ENCODE assay signal across 8 cellular contexts in the genomic region with DNA sequence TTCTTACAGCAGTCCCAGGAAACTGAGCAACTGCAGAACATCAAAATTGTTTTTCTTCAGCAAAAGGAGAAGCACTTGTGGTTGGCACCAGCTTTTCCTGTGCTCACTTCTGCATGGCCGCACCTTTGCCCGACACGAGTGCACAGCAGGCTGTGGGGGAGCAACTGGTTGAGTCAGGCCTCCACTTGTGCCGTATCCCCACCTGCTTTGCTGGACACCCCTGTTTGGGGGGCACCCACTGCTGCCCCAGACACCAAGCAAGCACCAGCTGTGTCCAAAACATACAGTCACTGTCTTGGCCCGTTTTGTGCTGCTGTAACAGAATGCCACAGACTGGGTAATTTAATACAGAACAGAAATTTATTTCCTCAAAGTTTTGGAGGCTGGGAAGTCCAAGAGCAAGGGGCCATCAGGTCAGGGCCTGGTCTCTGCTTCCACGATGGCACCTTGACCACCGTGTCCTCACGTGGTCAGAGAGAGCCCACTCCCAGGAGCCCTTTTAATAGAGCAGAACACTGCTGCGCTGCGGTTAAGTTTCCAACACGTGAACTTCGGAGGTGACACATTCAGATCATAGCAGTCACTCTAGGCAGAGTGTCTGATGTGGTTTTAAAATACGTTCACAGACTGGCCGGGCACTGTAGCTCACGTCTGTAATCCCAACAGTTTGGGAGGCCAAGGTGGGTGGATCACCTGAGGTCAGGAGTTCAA. TPM values are rescaled to one million over a fixed set of nuclear protein-coding genes. Genes with fewer than 3 reads are reported as not detected.
DNase-seq lines count a peak whose midpoint lies in the region; ATAC-seq lines count a peak whose summit lies in the region.

No MANE protein-coding gene starts in this region.

- DNase-seq in stimulated activated CD8-positive, alpha-beta memory T cell treated with anti-CD3 and anti-CD28 coated beads, Interleukin-12 subunit alpha, Interleukin-12 subunit beta, amount 100 ng/mL, for 1 hour (ENCODE audit: low read depth), result peak; percentile 65
- DNase-seq in cerebellum (ENCODE audit: low spot score) (no peak), HCEC 1CT (no peak), COLO829 (ENCODE audit: low spot score) (no peak)

- ATAC-seq in GM21576 (IDR thresholded peaks at IDR 0.05; ENCODE audit: unreplicated experiment) (peak; percentile 45), HG03520 (IDR thresholded peaks at IDR 0.05; ENCODE audit: unreplicated experiment) (no peak)

- peaks cover 8% of the 10 kb centered on the region for H3K36me3 Mint-ChIP-seq in T-helper 1 cell treated with Interleukin-12 subunit alpha and Interleukin-12 subunit beta and Interleukin-4 antibody, amounts not matched to agents 30 μg/mL and 1 μg/mL, for 36 hours (ENCODE audit: low read depth)
- no peaks in the 10 kb centered on the region for H3K36me3 Mint-ChIP-seq in activated naive CD8-positive, alpha-beta T cell

- peaks cover 37% of the 10 kb centered on the region for H3K4me1 Mint-ChIP-seq in T-helper 1 cell treated with Interleukin-12 subunit alpha and Interleukin-12 subunit beta and Interleukin-4 antibody, amounts not matched to agents 30 μg/mL and 1 μg/mL, for 36 hours (ENCODE audit: low read depth)
- peaks cover 68% of the 10 kb centered on the region for H3K4me1 Mint-ChIP-seq in activated naive CD8-positive, alpha-beta T cell (ENCODE audit: low read depth)

- no peaks in the 10 kb centered on the region for H3K9me3 Mint-ChIP-seq in T-helper 1 cell treated with Interleukin-12 subunit alpha and Interleukin-12 subunit beta and Interleukin-4 antibody, amounts not matched to agents 30 μg/mL and 1 μg/mL, for 36 hours
- H3K9me3 Mint-ChIP-seq in activated naive CD8-positive, alpha-beta T cell (ENCODE audit: low read depth), result no peaks in the 10 kb centered on the region

- peak overlapping the region; percentile 93 for H3K27ac Mint-ChIP-seq in T-helper 1 cell treated with Interleukin-12 subunit alpha and Interleukin-12 subunit beta and Interleukin-4 antibody, amounts not matched to agents 30 μg/mL and 1 μg/mL, for 36 hours
- H3K27ac Mint-ChIP-seq in activated naive CD8-positive, alpha-beta T cell, result peak overlapping the region; percentile 94

- peak overlapping the region; percentile 66 for H3K4me3 Mint-ChIP-seq in T-helper 1 cell treated with Interleukin-12 subunit alpha and Interleukin-12 subunit beta and Interleukin-4 antibody, amounts not matched to agents 30 μg/mL and 1 μg/mL, for 36 hours
- peak overlapping the region; percentile 71 for H3K4me3 Mint-ChIP-seq in activated naive CD8-positive, alpha-beta T cell

- H3K27me3 Mint-ChIP-seq in T-helper 1 cell treated with Interleukin-12 subunit alpha and Interleukin-12 subunit beta and Interleukin-4 antibody, amounts not matched to agents 30 μg/mL and 1 μg/mL, for 36 hours (ENCODE audit: low read depth), result no peaks in the 10 kb centered on the region
- H3K27me3 Mint-ChIP-seq in activated naive CD8-positive, alpha-beta T cell, result no peaks in the 10 kb centered on the region

RNA-seq across cellular contexts. Expression of a gene that starts 8.7 kb away (rescaled TPM):
- total RNA-seq in cerebellum, result 7.3 TPM

RNA-seq across cellular contexts. Expression of a gene that starts 17.6 kb away (rescaled TPM):
- 66.7 TPM for total RNA-seq in cerebellum

RNA-seq across cellular contexts. Expression of a gene that starts 22.5 kb away (rescaled TPM):
- total RNA-seq in cerebellum, result 13.4 TPM
